ENCODE assay signal across 8 cellular contexts in genomic region chr11:61891331-61892084, GRCh38. TPM values are rescaled to one million over a fixed set of nuclear protein-coding genes. Genes with fewer than 3 reads are reported as not detected.
DNase-seq lines count a peak whose midpoint lies in the region; ATAC-seq and TF ChIP-seq lines count a peak whose summit lies in the region.

FADS3 (minus strand) TSS chr11:61891545; CDS start chr11:61891381, 164 bp downstream.

- peak within 1 kb of the TSS; percentile 97 for H2AK9ac ChIP-seq in IMR-90 (replicated peaks; ENCODE audit: low read depth, low read length, poor library complexity)

- peak within 1 kb of the TSS; percentile 78 for H4K91ac ChIP-seq in IMR-90 (ENCODE audit: insufficient read depth, low read depth, low read length)

- 0 out of 2 replicates have a peak within 1 kb of the TSS, but pooled peaks have one; percentile 31 for H3K23ac ChIP-seq in IMR-90 (ENCODE audit: low read depth, low read length)

- CTCF ChIA-PET in IMR-90 (lab: Yijun Ruan, JAX), result interaction anchor here (1.0 kb wide), 1 partner anchor 199 kb away, joined by 3 read pairs; no protein-coding TSS in a partner anchor

- H3K4me1 Mint-ChIP-seq in nephron, result peaks cover 9% of the 10 kb centered on the region

- peak within 1 kb of the TSS; percentile 77 for H3K14ac ChIP-seq in IMR-90 (replicated peaks; ENCODE audit: low read depth, low read length)

- peak within 1 kb of the TSS; percentile 32 for H2BK120ac ChIP-seq in IMR-90 (ENCODE audit: low read depth, low read length)

- peak; percentile 67 for ATAC-seq in GM21381 (IDR thresholded peaks at IDR 0.05; ENCODE audit: unreplicated experiment)
- peak; percentile 93 for ATAC-seq in IMR-90 (ENCODE audit: low read depth)

- peak within 1 kb of the TSS in 1 of 3 experiments; percentile 64 for H3K27ac Mint-ChIP-seq in nephron

- no peaks in the 10 kb centered on the region for H3K9me3 Mint-ChIP-seq in nephron

- H2BK15ac ChIP-seq in IMR-90 (ENCODE audit: low read depth, low read length), result peak within 1 kb of the TSS; percentile 60; the same call in 1 of the 3 replicates

- TF ChIP-seq CTCF in IMR-90 (conservative IDR thresholded peaks at IDR 0.05; ENCODE audit: low read depth, low read length) (no peak), foreskin fibroblast (IDR thresholded peaks at IDR 0.05; ENCODE audit: low read depth, low read length) (no peak), nephron (IDR thresholded peaks at IDR 0.05; ENCODE audit: unreplicated experiment in 3 of 3) (peak in 1 of 3 experiments; percentile 15)

- no peak for TF ChIP-seq RAD21 in IMR-90 (IDR thresholded peaks at IDR 0.05; ENCODE audit: low read length)

- H4K5ac ChIP-seq in IMR-90 (ENCODE audit: low read depth, low read length), result peak within 1 kb of the TSS; percentile 21; the same call in 1 of the 2 replicates

- peak within 1 kb of the TSS; percentile 77 to 89 (median 86) for H3K4me3 Mint-ChIP-seq in nephron

- intact Hi-C loops in IMR-90 (cut with micrococcal nuclease), result loop anchor here (2.0 kb wide), 1 partner anchor 95 kb away; no protein-coding TSS in a partner anchor

- H3K36me3 Mint-ChIP-seq in nephron (ENCODE audit: low read depth), result no peaks in the 10 kb centered on the region

- H3K4me1 ChIP-seq in IMR-90 (ENCODE audit: control insufficient read depth, insufficient read depth, low read length), result peaks cover 26% of the 10 kb centered on the region

- dilution Hi-C loops in IMR-90 (cut with HindIII; ENCODE audit: low sequenced_read_pairs, unreplicated experiment), result no loop called here

- H3K27me3 ChIP-seq in IMR-90 (ENCODE audit: control insufficient read depth, insufficient read depth, low read length), result no peaks in the 10 kb centered on the region

- no peak within 1 kb of the TSS for H2BK20ac ChIP-seq in IMR-90 (ENCODE audit: low read depth, low read length)

- in situ Hi-C loops in IMR-90 (cut with MboI; ENCODE audit: low sequenced_read_pairs), result no loop called here

- peak within 1 kb of the TSS; percentile 79 for H2BK5ac ChIP-seq in IMR-90 (ENCODE audit: low read depth, low read length, poor library complexity, severe bottlenecking)

- peak within 1 kb of the TSS; percentile 26; the same call in 1 of the 2 replicates for H3K18ac ChIP-seq in IMR-90 (ENCODE audit: low read depth, low read length)

- H3K4me3 ChIP-seq in IMR-90 (ENCODE audit: insufficient read depth, low read depth, low read length) (peak within 1 kb of the TSS; percentile 63), foreskin fibroblast (ENCODE audit: low read depth in 1 of 2, low read length in 2 of 2) (peak within 1 kb of the TSS; percentile 93 to 96)

- peaks cover 4% of the 10 kb centered on the region; the same call in 1 of the 2 replicates for H4K20me1 ChIP-seq in IMR-90 (ENCODE audit: insufficient read depth, low read length)

- peaks cover 7% of the 10 kb centered on the region for H3K27me3 Mint-ChIP-seq in nephron (ENCODE audit: low read depth)

- WGBS in IMR-90 (ENCODE audit: extremely low coverage in 2 of 2, insufficient read length in 1 of 2), 2 experiments, result 3% methylated on average over 48 of the region's 96 CpGs; no CpG with 5 or more reads in 1 of the 2 experiments

- H3K9ac ChIP-seq in IMR-90 (ENCODE audit: low read depth, low read length), result peak within 1 kb of the TSS; percentile 72

- H3K56ac ChIP-seq in IMR-90 (ENCODE audit: extremely low read depth, insufficient read depth, low read length), result no peak within 1 kb of the TSS; the same call in 1 of the 2 replicates

- H2AFZ ChIP-seq in IMR-90 (replicated peaks; ENCODE audit: low read length, poor library complexity), result peak within 1 kb of the TSS; percentile 94

- peak within 1 kb of the TSS; percentile 87 for H3K4me2 ChIP-seq in IMR-90 (ENCODE audit: low read depth, low read length)

- peak within 1 kb of the TSS; percentile 90 for H3K4ac ChIP-seq in IMR-90 (ENCODE audit: low read depth, low read length)

- H2AK5ac ChIP-seq in IMR-90 (ENCODE audit: low read depth, low read length), result peak within 1 kb of the TSS; percentile 95

- peak; percentile 87 for DNase-seq in COLO668 (lab: John Stamatoyannopoulos, UW; ENCODE audit: unreplicated experiment)
- peak; percentile 69 for DNase-seq in IMR-90
- peak; percentile 77 to 81 for DNase-seq in SHP77 (lab: John Stamatoyannopoulos, UW)
- peak in 3 of 4 experiments; percentile 17 to 36 (median 22) for DNase-seq in activated naive CD4-positive, alpha-beta T cell (lab: John Stamatoyannopoulos, UW)
- DNase-seq in foreskin fibroblast, result peak; percentile 83 to 94

- POLR2A ChIA-PET in IMR-90 (lab: Charles Lee; ENCODE audit: unreplicated experiment), result no interaction called here

- H3K27ac ChIP-seq in IMR-90 (ENCODE audit: insufficient read depth, low read length) (peak within 1 kb of the TSS; percentile 35; the same call in 1 of the 2 replicates), temporal lobe (ENCODE audit: low read depth, low read length) (peak within 1 kb of the TSS; percentile 90)

- H3K9me1 ChIP-seq in IMR-90 (ENCODE audit: insufficient read depth, low read length), result peaks cover 10% of the 10 kb centered on the region

- H3K9me3 ChIP-seq in IMR-90 (ENCODE audit: control insufficient read depth, insufficient read depth, low read length), result peaks cover 3% of the 10 kb centered on the region; the same call in 1 of the 2 replicates

- peak; percentile 83 for TF ChIP-seq POLR2A in IMR-90 (IDR thresholded peaks at IDR 0.05; ENCODE audit: low read depth, low read length)

- no peaks in the 10 kb centered on the region for H3K36me3 ChIP-seq in IMR-90 (ENCODE audit: control insufficient read depth, insufficient read depth, low read length)

- H3K79me1 ChIP-seq in IMR-90 (ENCODE audit: low read depth in 1 of 2, low read length in 2 of 2), result peaks cover 22 to 41% of the 10 kb centered on the region in 2 experiments

- peak within 1 kb of the TSS; percentile 42 to 79; a peak in 2 of 4 replicates for H4K8ac ChIP-seq in IMR-90 (ENCODE audit: low read depth in 2 of 2, low read length in 2 of 2)

- no TSS peak for BruUV-seq in IMR-90 (replicated peaks; lab: Mats Ljungman, UMichigan)

TF ChIP-seq in IMR-90, 13 proteins besides CTCF, POLR2A, EP300 and RAD21:
- TF ChIP-seq MAZ (IDR thresholded peaks at IDR 0.05; ENCODE audit: borderline replicate concordance, low read depth, low read length), result peak; percentile 37; the same call in 1 of the 2 replicates
- no peak for TF ChIP-seq BHLHE40 (IDR thresholded peaks at IDR 0.05; ENCODE audit: low read depth, low read length)

RNA-seq across cellular contexts. Expression of gene FADS3, which starts in this region (rescaled TPM):
- total RNA-seq in IMR-90 (2012; rRNA removed) (38.0 and 54.5 TPM in 2 replicates), temporal lobe (40.6 TPM)
- polyA plus RNA-seq in IMR-90 (2012; rRNA removed), result 110 and 147 TPM in 2 replicates
- 34.0 and 101 TPM in 2 replicates for polyA plus RNA-seq in IMR-90 (2012; cell fraction: cytosol; rRNA removed)
- 556 and 1,224 TPM in 2 replicates for polyA plus RNA-seq in IMR-90 (2012; cell fraction: nucleus; rRNA removed; ENCODE audit: low replicate concordance)

Comparison
In these comparisons a context has a peak if more than half of its experiments do, and no peak if none do; other contexts are left out.
1. Peak in every context shown above with its lines: DNase-seq, ATAC-seq, H3K4me3 ChIP-seq and H3K27ac ChIP-seq.
2. DNase-seq: peak in every context shown above with its lines; median percentile 88 in foreskin fibroblast; 87 in COLO668; 79 in SHP77; 69 in IMR-90; 22 in activated naive CD4-positive, alpha-beta T cell.